Comparison of ENCODE assay signal across 1 cellular context in genomic region chr2:21042958-21043743, GRCh38.
TF ChIP-seq lines count a peak whose summit lies in the region.

No MANE protein-coding gene starts in this region.

TF ChIP-seq in H1, 55 proteins besides CTCF, POLR2A, EP300 and RAD21 (continued from another document):
- no peak for TF ChIP-seq CTBP2 (IDR thresholded peaks at IDR 0.05; ENCODE audit: borderline replicate concordance, insufficient read depth, insufficient read length, low read length)
- 0 out of 2 replicates have a peak, but pooled peaks have one; percentile 19 for TF ChIP-seq CREB1 (IDR thresholded peaks at IDR 0.05)
TF ChIP-seq in H1: peak in this region for 7.
